Comparison of ENCODE assay signal across 34 cellular contexts in genomic region chr7:16460789-16461465, GRCh38. TPM values are rescaled to one million over a fixed set of nuclear protein-coding genes. Genes with fewer than 3 reads are reported as not detected.
"Had no signal": no experiment of that assay in that cellular context is flagged by ENCODE, and none has a peak within 500 bp of the region (broad histone marks: within the 10 kb centered on the region; RNA-seq: fewer than 3 reads in every experiment).

No MANE protein-coding gene starts in this region.

- H3K27ac ChIP-seq: brain microvascular endothelial cell, SJCRH30, VCaP had no signal

- H3K9ac ChIP-seq: SK-N-SH had no signal

- H3K4me1 Mint-ChIP-seq: activated B cell treated with CpG ODN at 0.5 μM for 24 hours; activated naive CD4-positive, alpha-beta T cell treated with anti-CD3 and anti-CD28 coated beads, Interleukin-2, amount 10 ng/mL, durations not matched to agents 7 days and 5 days had no signal

- H3K27ac Mint-ChIP-seq: activated B cell treated with CpG ODN at 0.5 μM for 24 hours; activated CD4-positive, alpha-beta memory T cell treated with anti-CD3 and anti-CD28 coated beads for 36 hours; activated naive CD4-positive, alpha-beta T cell treated with anti-CD3 and anti-CD28 coated beads, Interleukin-2, amount 10 ng/mL, durations not matched to agents 7 days and 5 days; activated naive CD8-positive, alpha-beta T cell; activated naive CD8-positive, alpha-beta T cell treated with anti-CD3 and anti-CD28 coated beads, Interleukin-2, amount 50 U/mL, for 24 hours; T-helper 1 cell treated with Interleukin-12 subunit alpha and Interleukin-12 subunit beta and Interleukin-4 antibody, amounts not matched to agents 30 μg/mL and 1 μg/mL, for 36 hours had no signal

- H3K4me3 ChIP-seq: SJCRH30 had no signal

- H3K4me2 ChIP-seq: SK-N-SH had no signal

- H3K27me3 Mint-ChIP-seq: activated B cell treated with CpG ODN at 0.5 μM for 24 hours; activated naive CD4-positive, alpha-beta T cell treated with anti-CD3 and anti-CD28 coated beads, Interleukin-2, amount 10 ng/mL, durations not matched to agents 7 days and 5 days had no signal

- H3K36me3 ChIP-seq: brain microvascular endothelial cell, SJCRH30 had no signal

- H3K27me3 ChIP-seq: brain microvascular endothelial cell, SJCRH30 had no signal

- H3K9me3 Mint-ChIP-seq: activated B cell treated with CpG ODN at 0.5 μM for 24 hours; activated CD4-positive, alpha-beta memory T cell treated with anti-CD3 and anti-CD28 coated beads for 36 hours; activated naive CD4-positive, alpha-beta T cell treated with anti-CD3 and anti-CD28 coated beads, Interleukin-2, amount 10 ng/mL, durations not matched to agents 7 days and 5 days; activated naive CD8-positive, alpha-beta T cell treated with anti-CD3 and anti-CD28 coated beads, Interleukin-2, amount 50 U/mL, for 24 hours; T-helper 1 cell treated with Interleukin-12 subunit alpha and Interleukin-12 subunit beta and Interleukin-4 antibody, amounts not matched to agents 30 μg/mL and 1 μg/mL, for 36 hours had no signal

- DNase-seq: activated B cell treated with CpG ODN at 0.5 μM for 24 hours; activated CD4-positive, alpha-beta memory T cell treated with anti-CD3 and anti-CD28 coated beads for 36 hours; activated CD4-positive, alpha-beta T cell treated with anti-CD3 and anti-CD28 coated beads for 4 hours; activated CD4-positive, alpha-beta T cell treated with anti-CD3 and anti-CD28 coated beads, Interleukin-2, amount 50 U/mL, for 1 hour; activated CD4-positive, CD25-positive, alpha-beta regulatory T cell treated with anti-CD3 and anti-CD28 coated beads, Interleukin-2, amount 50 U/mL, for 72 hours; activated CD8-positive, alpha-beta memory T cell treated with anti-CD3 and anti-CD28 coated beads, Interleukin-2, amount 50 U/mL, for 48 hours; activated effector memory CD4-positive, alpha-beta T cell treated with Interleukin-2 at 50 U/mL for 16 hours; activated naive CD4-positive, alpha-beta T cell treated with anti-CD3 and anti-CD28 coated beads, Interleukin-2, amount 10 ng/mL, durations not matched to agents 7 days and 5 days; activated naive CD8-positive, alpha-beta T cell treated with anti-CD3 and anti-CD28 coated beads, Interleukin-2, amount 50 U/mL, for 24 hours; activated T-cell treated with anti-CD3 and anti-CD28 coated beads, Interleukin-2, amount 50 U/mL, for 48 hours; amniotic stem cell; aorta; brain microvascular endothelial cell; central memory CD4-positive, alpha-beta T cell; Kasumi-1; KG1; MM.1S; MV-4-11; NCI-H1092; NCI-H1436 treated with DMSO at 0.1 percent for 48 hours; NCI-H1694 treated with DMSO at 0.1 percent for 48 hours; NCI-H2029 treated with DMSO at 0.1 percent for 48 hours; NCI-H2107; NCI-H2171; NCI-H510A; NCI-H526; NCI-H774; SHP77; SJCRH30; SK-N-SH had no signal

- H3K4me3 Mint-ChIP-seq: activated B cell treated with CpG ODN at 0.5 μM for 24 hours; activated CD4-positive, alpha-beta memory T cell treated with anti-CD3 and anti-CD28 coated beads for 36 hours; activated naive CD4-positive, alpha-beta T cell treated with anti-CD3 and anti-CD28 coated beads, Interleukin-2, amount 10 ng/mL, durations not matched to agents 7 days and 5 days; activated naive CD8-positive, alpha-beta T cell; activated naive CD8-positive, alpha-beta T cell treated with anti-CD3 and anti-CD28 coated beads, Interleukin-2, amount 50 U/mL, for 24 hours; T-helper 1 cell treated with Interleukin-12 subunit alpha and Interleukin-12 subunit beta and Interleukin-4 antibody, amounts not matched to agents 30 μg/mL and 1 μg/mL, for 36 hours had no signal

- H3K36me3 Mint-ChIP-seq: activated CD4-positive, alpha-beta memory T cell treated with anti-CD3 and anti-CD28 coated beads for 36 hours; activated naive CD4-positive, alpha-beta T cell treated with anti-CD3 and anti-CD28 coated beads, Interleukin-2, amount 10 ng/mL, durations not matched to agents 7 days and 5 days; activated naive CD8-positive, alpha-beta T cell had no signal

- ATAC-seq: activated naive CD8-positive, alpha-beta T cell treated with anti-CD3 and anti-CD28 coated beads, Interleukin-2, amount 50 U/mL, for 24 hours; Panc1 had no signal

- H3K9me3 ChIP-seq: SK-N-SH had no signal

RNA-seq across cellular contexts. Expression of gene SOSTDC1, which starts 4.6 kb away (rescaled TPM):
- total RNA-seq: activated B cell treated with CpG ODN at 0.5 μM for 24 hours; activated CD4-positive, alpha-beta memory T cell treated with anti-CD3 and anti-CD28 coated beads for 36 hours; aorta had no signal
